ENCODE assay signal across 8 cellular contexts in genomic region chr14:22002860-22003284, GRCh38.
DNase-seq lines count a peak whose midpoint lies in the region; ATAC-seq lines count a peak whose summit lies in the region.

No MANE protein-coding gene starts in this region.

- DNase-seq in NK-92 treated with Interleukin-12 subunit alpha and Interleukin-12 subunit beta, amount 100 ng/mL, for 24 hours (lab: John Stamatoyannopoulos, UW), result peak; percentile 21
- DNase-seq in NK-92 (lab: John Stamatoyannopoulos, UW; ENCODE audit: unreplicated experiment), result no peak
- DNase-seq in activated CD4-positive, alpha-beta T cell treated with anti-CD3 and anti-CD28 coated beads for 48 hours, result peak; percentile 82
- peak; percentile 46 for DNase-seq in effector CD4-positive, alpha-beta T cell
- peak; percentile 10 to 39 (median 27) for DNase-seq in stimulated activated CD4-positive, alpha-beta T cell treated with anti-CD3 and anti-CD28 coated beads, TNF-alpha, amount 100 ng/mL, for 1 hour (ENCODE audit: low read depth in 3 of 3, low spot score in 1 of 3)
- DNase-seq in anterior cingulate cortex (lab: John Stamatoyannopoulos, UW), result no peak
- no peak for DNase-seq in mucosa of gallbladder (ENCODE audit: low spot score)

- ATAC-seq in HG03378 (IDR thresholded peaks at IDR 0.05; ENCODE audit: unreplicated experiment), result no peak

Comparison
In these comparisons a context has a peak if more than half of its experiments do, and no peak if none do; other contexts are left out.
1. DNase-seq: peak in NK-92 treated with Interleukin-12 subunit alpha and Interleukin-12 subunit beta, amount 100 ng/mL, for 24 hours (single experiment), activated CD4-positive, alpha-beta T cell treated with anti-CD3 and anti-CD28 coated beads for 48 hours (single experiment), effector CD4-positive, alpha-beta T cell (single experiment) and stimulated activated CD4-positive, alpha-beta T cell treated with anti-CD3 and anti-CD28 coated beads, TNF-alpha, amount 100 ng/mL, for 1 hour (3 of 3); none in NK-92 (single experiment), anterior cingulate cortex (0 of 58) and mucosa of gallbladder (single experiment).